13 cellular contexts compared by ENCODE assay signal in the genomic region with DNA sequence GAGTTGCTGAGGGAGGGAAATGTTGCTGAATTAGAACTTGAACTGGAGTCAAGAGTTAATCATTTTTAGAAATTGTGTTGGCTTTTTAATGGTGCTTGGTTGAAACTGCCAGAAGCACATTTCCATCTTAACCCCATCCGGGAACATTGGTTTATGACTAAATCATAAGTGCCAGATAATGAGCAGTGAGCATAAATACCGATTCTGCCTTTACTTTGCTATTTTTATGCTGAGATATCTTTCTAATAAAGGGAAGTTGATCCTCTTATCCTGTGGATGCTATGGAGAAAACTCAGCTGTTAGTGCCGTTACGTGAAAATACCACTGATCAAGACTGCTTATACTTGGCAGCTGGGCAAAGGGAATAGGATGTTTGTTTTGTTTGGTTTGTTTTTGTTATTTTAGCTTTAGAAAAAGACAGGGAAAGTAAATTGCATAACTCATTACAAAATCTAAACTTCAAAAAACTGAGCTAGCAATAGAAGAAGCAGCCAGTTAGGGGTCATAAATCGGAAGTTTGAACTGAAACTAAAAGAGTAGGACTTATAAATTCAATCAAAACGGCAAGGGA.
DNase-seq lines count a peak whose midpoint lies in the region; ATAC-seq and TF ChIP-seq lines count a peak whose summit lies in the region.
"Had no signal": no experiment of that assay in that cellular context is flagged by ENCODE, and none has a peak within 500 bp of the region (broad histone marks: within the 10 kb centered on the region; RNA-seq: fewer than 3 reads in every experiment).

No MANE protein-coding gene starts in this region.

- no peak for TF ChIP-seq CTCF in right lobe of liver (IDR thresholded peaks at IDR 0.05)

- ATAC-seq in right lobe of liver, result peak; percentile 82 to 91 (median 87)
- ATAC-seq: HCT116; stimulated activated naive CD8-positive, alpha-beta T cell treated with anti-CD3 and anti-CD28 coated beads, Interleukin-15, Interleukin-2, amounts not matched to agents 100 U/mL and 50 U/mL, for 24 hours had no signal

- H3K9me3 ChIP-seq in right lobe of liver, result no peaks in the 10 kb centered on the region

- H3K4me3 ChIP-seq in right lobe of liver (peak overlapping the region; percentile 32 to 46 (median 34)), urinary bladder (ENCODE audit: low read depth, low read length) (peak overlapping the region; percentile 43)

- no peaks in the 10 kb centered on the region for H3K27me3 ChIP-seq in right lobe of liver

- peak; percentile 40 for DNase-seq in NCI-H748 (lab: John Stamatoyannopoulos, UW; ENCODE audit: unreplicated experiment)
- no peak for DNase-seq in NCI-H748 treated with DMSO at 0.1 percent for 48 hours (lab: John Stamatoyannopoulos, UW)
- DNase-seq in cerebellar cortex (ENCODE audit: low spot score), result peak; percentile 12
- no peak for DNase-seq in right lobe of liver
- DNase-seq in activated CD4-positive, alpha-beta T cell treated with anti-CD3 and anti-CD28 coated beads for 4 hours, result no peak
- no peak for DNase-seq in CD1c-positive myeloid dendritic cell (ENCODE audit: extremely low spot score)
- DNase-seq in NCI-H226, result no peak
- DNase-seq: activated CD4-positive, alpha-beta T cell treated with anti-CD3 and anti-CD28 coated beads for 1 hour; amniotic stem cell; stimulated activated naive CD8-positive, alpha-beta T cell treated with anti-CD3 and anti-CD28 coated beads, Interleukin-15, Interleukin-2, amounts not matched to agents 100 U/mL and 50 U/mL, for 24 hours had no signal

- WGBS in right lobe of liver (ENCODE audit: insufficient coverage, low coverage, low lambda C conversion rate, missing lambda C conversion rate), result 23% methylated on average over 6 of the region's 6 CpGs
- whole genome bisulfite sequencing in urinary bladder, result 23% methylated on average over 6 of the region's 6 CpGs

- H3K36me3 ChIP-seq in right lobe of liver, result no peaks in the 10 kb centered on the region
- H3K36me3 ChIP-seq in urinary bladder (ENCODE audit: insufficient read depth), result no peaks in the 10 kb centered on the region

- peak overlapping the region in 2 of 3 donors; percentile 24 to 54 for H3K27ac ChIP-seq in right lobe of liver
- H3K27ac ChIP-seq in urinary bladder (ENCODE audit: low read depth), result no peak overlapping the region
- H3K27ac ChIP-seq: C4-2B had no signal

- intact Hi-C loops in right lobe of liver (cut with DNase I), result no loop called here

- TF ChIP-seq POLR2A in right lobe of liver (IDR thresholded peaks at IDR 0.05), result no peak

- H3K4me1 ChIP-seq in right lobe of liver (no peaks in the 10 kb centered on the region), urinary bladder (ENCODE audit: insufficient read depth) (no peaks in the 10 kb centered on the region)

Comparison
In these comparisons a context has a peak if more than half of its experiments do, and no peak if none do; other contexts are left out.
1. DNase-seq: peak in NCI-H748 (single experiment) and cerebellar cortex (single experiment); none in NCI-H748 treated with DMSO at 0.1 percent for 48 hours (single experiment), right lobe of liver (0 of 3), activated CD4-positive, alpha-beta T cell treated with anti-CD3 and anti-CD28 coated beads for 4 hours (0 of 2), CD1c-positive myeloid dendritic cell (single experiment) and NCI-H226 (single experiment).